In the genomic region with DNA sequence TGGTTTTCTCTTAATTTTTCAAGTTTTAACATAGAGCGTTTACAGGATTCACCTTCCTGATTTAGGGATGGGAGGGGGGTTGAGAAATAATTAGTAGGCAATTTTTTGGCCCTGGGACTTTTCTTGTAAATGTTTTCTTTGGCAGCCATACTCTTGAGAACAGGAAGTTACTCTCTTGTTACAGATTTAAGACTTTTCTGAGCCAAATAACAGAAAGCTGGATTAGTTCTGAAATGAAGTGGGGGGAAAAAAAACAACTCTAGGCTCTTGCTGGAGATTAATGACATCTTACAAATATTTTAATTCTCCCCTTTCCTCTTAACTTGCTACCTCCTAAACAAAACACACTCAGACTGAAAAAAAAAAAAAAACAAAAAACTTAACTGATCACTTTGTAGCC, we compare ENCODE assay signal across 18 cellular contexts. TPM values are rescaled to one million over a fixed set of nuclear protein-coding genes. Genes with fewer than 3 reads are reported as not detected.
DNase-seq lines count a peak whose midpoint lies in the region; TF ChIP-seq lines count a peak whose summit lies in the region.
"Had no signal": no experiment of that assay in that cellular context is flagged by ENCODE, and none has a peak within 500 bp of the region (broad histone marks: within the 10 kb centered on the region; RNA-seq: fewer than 3 reads in every experiment).

No MANE protein-coding gene starts in this region.

- DNase-seq in EH (ENCODE audit: low read depth) (peak; percentile 77), astrocyte of the hippocampus (ENCODE audit: low read depth, low spot score) (peak; percentile 34), fibroblast of the aortic adventitia (ENCODE audit: low read depth) (peak; percentile 72), pulmonary artery endothelial cell (ENCODE audit: low read depth, low spot score) (peak; percentile 22), posterior vena cava (ENCODE audit: low spot score) (no peak), cerebellum (ENCODE audit: low spot score) (no peak), SIG-M5 (lab: John Stamatoyannopoulos, UW) (no peak), NCI-H1092 (lab: John Stamatoyannopoulos, UW) (no peak)
- DNase-seq: activated CD4-positive, alpha-beta T cell treated with anti-CD3 and anti-CD28 coated beads for 1 hour; activated effector memory CD4-positive, alpha-beta T cell treated with Interleukin-2 at 50 U/mL for 16 hours; body of pancreas; gastrocnemius medialis; GDM1; NCI-H1694; right lobe of liver; T1000 had no signal

- H3K4me3 ChIP-seq in fibroblast of the aortic adventitia (ENCODE audit: low read depth, low read length) = no peak overlapping the region
- H3K4me3 ChIP-seq: body of pancreas, gastrocnemius medialis, lung, right lobe of liver, suprapubic skin had no signal

- TF ChIP-seq CTCF in fibroblast of the aortic adventitia (IDR thresholded peaks at IDR 0.05; ENCODE audit: insufficient read depth, low read length) = no peak

- intact Hi-C loops in posterior vena cava (cut with DNase I) = no loop called here

RNA-seq across cellular contexts. Expression of gene POLR2M, which starts 13.8 kb away (rescaled TPM):
- 78.8 and 285 TPM in 2 replicates for total RNA-seq in fibroblast of the aortic adventitia (ENCODE audit: low replicate concordance)
- 176 and 469 TPM in 2 replicates for total RNA-seq in pulmonary artery endothelial cell
- 10 to 100 TPM; 65.2 to 76.0 TPM for total RNA-seq in posterior vena cava
- total RNA-seq in cerebellum = 193 TPM

Comparison
In these comparisons a context has a peak if more than half of its experiments do, and no peak if none do; other contexts are left out.
1. DNase-seq: peak in EH (single experiment), astrocyte of the hippocampus (single experiment), fibroblast of the aortic adventitia (single experiment) and pulmonary artery endothelial cell (single experiment); none in posterior vena cava (single experiment), cerebellum (single experiment), SIG-M5 (single experiment) and NCI-H1092 (single experiment).